In the genomic region with DNA sequence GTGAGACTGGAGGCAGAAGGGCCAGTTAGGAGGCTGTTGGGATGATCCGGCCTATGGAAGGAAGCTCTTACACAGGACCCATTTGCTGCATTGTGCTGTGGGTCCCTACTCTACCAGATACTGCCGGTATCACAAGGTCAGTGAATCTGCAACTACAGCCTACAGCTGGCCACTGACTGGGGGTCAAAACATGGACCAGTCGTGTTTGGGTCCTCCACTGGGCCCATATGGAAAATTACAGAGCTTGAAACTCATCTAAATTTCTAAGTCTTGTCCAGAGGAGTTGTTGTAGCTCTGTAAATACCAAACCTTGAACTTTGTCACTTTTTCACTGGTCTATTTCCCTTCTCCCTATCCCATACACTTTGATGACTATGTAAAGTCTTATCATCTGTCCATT, we compare ENCODE assay signal across 33 cellular contexts.
"Had no signal": no experiment of that assay in that cellular context is flagged by ENCODE, and none has a peak within 500 bp of the region (broad histone marks: within the 10 kb centered on the region; RNA-seq: fewer than 3 reads in every experiment).

No MANE protein-coding gene starts in this region.

- H3K27me3 ChIP-seq: adrenal gland, ascending aorta, body of pancreas, brain microvascular endothelial cell, breast epithelium, cardiac muscle cell had no signal

- H3K27ac ChIP-seq: adrenal gland, ascending aorta, body of pancreas, brain microvascular endothelial cell, breast epithelium, cardiac muscle cell had no signal

- DNase-seq: activated effector memory CD4-positive, alpha-beta T cell treated with anti-CD3 and anti-CD28 coated beads, Interleukin-2, amount 50 U/mL, for 16 hours; activated effector memory CD4-positive, alpha-beta T cell treated with Interleukin-2 at 50 U/mL for 16 hours; activated gamma-delta T cell; activated gamma-delta T cell treated with Interleukin-2 at 50 U/mL for 16 hours; activated naive CD4-positive, alpha-beta T cell; activated naive CD4-positive, alpha-beta T cell treated with anti-CD3 and anti-CD28 coated beads for 36 hours; activated naive CD4-positive, alpha-beta T cell treated with anti-CD3 and anti-CD28 coated beads, Interleukin-2, amount 10 ng/mL, durations not matched to agents 7 days and 5 days; activated naive CD4-positive, alpha-beta T cell treated with anti-CD3 and anti-CD28 coated beads, Interleukin-2, amount 50 U/mL, for 16 hours; activated naive CD4-positive, alpha-beta T cell treated with Interleukin-2 at 50 U/mL for 16 hours; activated naive CD8-positive, alpha-beta T cell treated with anti-CD3 and anti-CD28 coated beads for 36 hours; activated naive CD8-positive, alpha-beta T cell treated with anti-CD3 and anti-CD28 coated beads, Interleukin-2, amount 10 ng/mL, durations not matched to agents 7 days and 5 days; activated naive CD8-positive, alpha-beta T cell treated with anti-CD3 and anti-CD28 coated beads, Interleukin-2, amount 50 U/mL, for 24 hours; activated T-cell treated with anti-CD3 and anti-CD28 coated beads, Interleukin-2, amount 50 U/mL, for 24 hours; activated T-cell treated with anti-CD3 and anti-CD28 coated beads, Interleukin-2, amount 50 U/mL, for 4 hours; activated T-cell treated with anti-CD3 and anti-CD28 coated beads, Interleukin-2, amount 50 U/mL, for 48 hours; activated T-cell treated with anti-CD3 and anti-CD28 coated beads, Interleukin-2, amount 50 U/mL, for 72 hours; adrenal gland; amniotic stem cell; amygdala; anterior cingulate cortex; aorta; body of pancreas; brain microvascular endothelial cell; caudate nucleus; central memory CD4-positive, alpha-beta T cell; cerebellar nuclear complex had no signal

- H3K4me1 ChIP-seq: adrenal gland, ascending aorta, body of pancreas, breast epithelium had no signal

- ATAC-seq: activated naive CD4-positive, alpha-beta T cell treated with anti-CD3 and anti-CD28 coated beads, Interleukin-2, amount 50 U/mL, for 72 hours; activated naive CD8-positive, alpha-beta T cell treated with anti-CD3 and anti-CD28 coated beads, Interleukin-2, amount 50 U/mL, for 24 hours; activated T-cell treated with anti-CD3 and anti-CD28 coated beads, Interleukin-2, amount 50 U/mL, for 4 hours; activated T-cell treated with anti-CD3 and anti-CD28 coated beads, Interleukin-2, amount 50 U/mL, for 72 hours; activated T-helper 17 cell treated with anti-CD3 and anti-CD28 coated beads, Interleukin-2, amount 50 U/mL, for 72 hours; body of pancreas had no signal

- H3K9me3 ChIP-seq: adrenal gland, ascending aorta, body of pancreas, breast epithelium had no signal

- H3K36me3 ChIP-seq: adrenal gland, ascending aorta, brain microvascular endothelial cell, breast epithelium, cardiac muscle cell had no signal

- FAIRE-seq: astrocyte, bronchial epithelial cell had no signal

- H3K4me3 ChIP-seq: adrenal gland, ascending aorta, body of pancreas, breast epithelium, cardiac muscle cell had no signal
